ENCODE assay signal across 32 cellular contexts in genomic region chr4:28310926-28311325, GRCh38.
"Had no signal": no experiment of that assay in that cellular context is flagged by ENCODE, and none has a peak within 500 bp of the region (broad histone marks: within the 10 kb centered on the region; RNA-seq: fewer than 3 reads in every experiment).

No MANE protein-coding gene starts in this region.

- H3K36me3 ChIP-seq: brain microvascular endothelial cell, MG63, Peyer's patch, SJCRH30 had no signal

- H3K27ac Mint-ChIP-seq: activated CD4-positive, alpha-beta T cell treated with anti-CD3 and anti-CD28 coated beads, Interleukin-2, amount 10 ng/mL, durations not matched to agents 24 days and 14 days; activated CD8-positive, alpha-beta T cell treated with anti-CD3 and anti-CD28 coated beads, Interleukin-2, amount 10 ng/mL, durations not matched to agents 7 days and 5 days; activated naive CD8-positive, alpha-beta T cell treated with anti-CD3 and anti-CD28 coated beads for 36 hours; activated T-helper 17 cell treated with anti-CD3 and anti-CD28 coated beads, Interleukin-2, amount 50 U/mL, for 72 hours had no signal

- H3K36me3 Mint-ChIP-seq: activated naive CD8-positive, alpha-beta T cell treated with anti-CD3 and anti-CD28 coated beads for 36 hours had no signal

- H3K27me3 Mint-ChIP-seq: activated CD4-positive, alpha-beta T cell treated with anti-CD3 and anti-CD28 coated beads, Interleukin-2, amount 10 ng/mL, durations not matched to agents 24 days and 14 days; activated naive CD8-positive, alpha-beta T cell treated with anti-CD3 and anti-CD28 coated beads for 36 hours; activated T-helper 17 cell treated with anti-CD3 and anti-CD28 coated beads, Interleukin-2, amount 50 U/mL, for 72 hours had no signal

- ATAC-seq: activated CD8-positive, alpha-beta T cell treated with anti-CD3 and anti-CD28 coated beads, Interleukin-2, amount 10 ng/mL, durations not matched to agents 7 days and 5 days; activated T-helper 17 cell treated with anti-CD3 and anti-CD28 coated beads, Interleukin-2, amount 50 U/mL, for 72 hours; PC-3 had no signal

- H3K4me1 Mint-ChIP-seq: activated CD4-positive, alpha-beta T cell treated with anti-CD3 and anti-CD28 coated beads, Interleukin-2, amount 10 ng/mL, durations not matched to agents 24 days and 14 days; activated naive CD8-positive, alpha-beta T cell treated with anti-CD3 and anti-CD28 coated beads for 36 hours; activated T-helper 17 cell treated with anti-CD3 and anti-CD28 coated beads, Interleukin-2, amount 50 U/mL, for 72 hours had no signal

- H3K27ac ChIP-seq: brain microvascular endothelial cell, Peyer's patch, RWPE1, SJCRH30, SK-N-MC had no signal

- H3K4me3 Mint-ChIP-seq: activated CD4-positive, alpha-beta T cell treated with anti-CD3 and anti-CD28 coated beads, Interleukin-2, amount 10 ng/mL, durations not matched to agents 24 days and 14 days; activated CD8-positive, alpha-beta T cell treated with anti-CD3 and anti-CD28 coated beads, Interleukin-2, amount 10 ng/mL, durations not matched to agents 7 days and 5 days; activated naive CD8-positive, alpha-beta T cell treated with anti-CD3 and anti-CD28 coated beads for 36 hours; activated T-helper 17 cell treated with anti-CD3 and anti-CD28 coated beads, Interleukin-2, amount 50 U/mL, for 72 hours had no signal

- H3K4me3 ChIP-seq: MG63, Peyer's patch, SJCRH30, SK-N-MC had no signal

- H3K27me3 ChIP-seq: brain microvascular endothelial cell, MG63, Peyer's patch, SJCRH30 had no signal

- DNase-seq: activated CD4-positive, alpha-beta T cell treated with anti-CD3 and anti-CD28 coated beads, Interleukin-2, amount 10 ng/mL, durations not matched to agents 24 days and 14 days; activated CD4-positive, alpha-beta T cell treated with anti-CD3 and anti-CD28 coated beads, Interleukin-2, amount 50 U/mL, for 48 hours; activated CD8-positive, alpha-beta T cell treated with anti-CD3 and anti-CD28 coated beads, Interleukin-2, amount 10 ng/mL, durations not matched to agents 7 days and 5 days; activated effector memory CD4-positive, alpha-beta T cell treated with anti-CD3 and anti-CD28 coated beads, Interleukin-2, amount 50 U/mL, for 16 hours; activated naive CD4-positive, alpha-beta T cell; activated naive CD4-positive, alpha-beta T cell treated with anti-CD3 and anti-CD28 coated beads, Interleukin-2, amount 50 U/mL, for 16 hours; activated naive CD8-positive, alpha-beta T cell treated with anti-CD3 and anti-CD28 coated beads for 36 hours; activated T-cell treated with anti-CD3 and anti-CD28 coated beads, Interleukin-2, amount 50 U/mL, for 48 hours; amniotic stem cell; aorta; brain microvascular endothelial cell; Kasumi-1; KG1; MG63; NCI-H1048; NCI-H1105 treated with DMSO at 0.1 percent for 48 hours; NCI-H1436; NCI-H1694; NCI-H1930; NCI-H2081 treated with DMSO at 0.1 percent for 48 hours; NCI-H510A; NCI-H526; NCI-H748 treated with DMSO at 0.1 percent for 48 hours; NK-92 treated with Interleukin-12 subunit alpha and Interleukin-12 subunit beta, amount 100 ng/mL, for 24 hours; PC-3; Peyer's patch; SHP77; SJCRH30; T1000 had no signal

- H3K9me3 Mint-ChIP-seq: activated CD4-positive, alpha-beta T cell treated with anti-CD3 and anti-CD28 coated beads, Interleukin-2, amount 10 ng/mL, durations not matched to agents 24 days and 14 days had no signal

- H3K4me1 ChIP-seq: Peyer's patch, SJCRH30 had no signal

- H3K9me3 ChIP-seq: MG63, Peyer's patch, SJCRH30 had no signal
